Comparison of ENCODE assay signal across 22 cellular contexts in the genomic region with DNA sequence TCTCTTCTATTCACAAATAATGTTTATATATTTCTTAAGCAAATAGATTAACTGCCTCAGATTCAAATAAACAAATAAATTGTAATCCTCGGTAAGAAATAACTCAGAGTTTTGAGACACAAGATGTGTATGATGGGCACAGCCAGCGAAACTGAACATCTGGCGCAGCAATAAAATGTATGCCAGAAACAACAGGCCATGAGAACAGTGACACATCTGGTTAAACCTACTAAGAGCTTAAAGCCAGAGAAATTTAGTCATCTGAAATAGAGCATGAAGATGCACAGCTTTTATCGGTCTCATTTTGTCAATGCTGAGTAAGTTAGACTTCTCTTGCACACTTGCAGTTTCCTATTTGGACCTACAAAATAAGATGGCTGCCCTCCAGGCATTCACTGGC.
"Had no signal": no experiment of that assay in that cellular context is flagged by ENCODE, and none has a peak within 500 bp of the region (broad histone marks: within the 10 kb centered on the region; RNA-seq: fewer than 3 reads in every experiment).

No MANE protein-coding gene starts in this region.

- H3K36me3 Mint-ChIP-seq: IgD-negative memory B cell had no signal

- H3K4me2 ChIP-seq: KMS-11, SK-N-SH had no signal

- H3K9me3 Mint-ChIP-seq: IgD-negative memory B cell had no signal

- H3K27ac ChIP-seq: HL-60, KMS-11, RWPE1 had no signal

- H3K9ac ChIP-seq: KMS-11, SK-N-SH had no signal

- H3K27ac Mint-ChIP-seq: IgD-negative memory B cell had no signal

- ATAC-seq: K562, Panc1, PC-3 had no signal

- DNase-seq: Kasumi-1; NCI-H1092 treated with DMSO at 0.1 percent for 48 hours; NCI-H1436; NCI-H187; NCI-H2029; NCI-H2081 treated with DMSO at 0.1 percent for 48 hours; NCI-H2171; NCI-H226; NCI-H510A; NCI-H524 treated with DMSO at 0.1 percent for 48 hours; NCI-H69; NCI-H774; NK-92 treated with Interleukin-12 subunit alpha and Interleukin-12 subunit beta, amount 100 ng/mL, for 24 hours; PC-3; SHP77; SK-N-SH had no signal

- H3K4me3 ChIP-seq: K562 had no signal

- H3K4me1 Mint-ChIP-seq: IgD-negative memory B cell had no signal

- H3K9me3 ChIP-seq: SK-N-SH had no signal

- H3K27me3 Mint-ChIP-seq: IgD-negative memory B cell had no signal

- H3K4me3 Mint-ChIP-seq: IgD-negative memory B cell had no signal
